In genomic region chr2:240906911-240907590, GRCh38 we compare ENCODE assay signal across 28 cellular contexts. TPM values are rescaled to one million over a fixed set of nuclear protein-coding genes. Genes with fewer than 3 reads are reported as not detected.
DNase-seq lines count a peak whose midpoint lies in the region; ATAC-seq and TF ChIP-seq lines count a peak whose summit lies in the region.
"Had no signal": no experiment of that assay in that cellular context is flagged by ENCODE, and none has a peak within 500 bp of the region (broad histone marks: within the 10 kb centered on the region; RNA-seq: fewer than 3 reads in every experiment).

No MANE protein-coding gene starts in this region.

- H3F3A ChIP-seq in SK-N-SH (replicated peaks; ENCODE audit: insufficient read depth), result no peaks in the 10 kb centered on the region

- no peak for TF ChIP-seq RAD21 in SK-N-SH (IDR thresholded peaks at IDR 0.05; ENCODE audit: low read length)

- H3K4ac ChIP-seq in trophoblast cell (ENCODE audit: low read depth, low read length), result no peak overlapping the region

- H3K4me2 ChIP-seq in SK-N-SH, result no peak overlapping the region
- peak overlapping the region in 8 of 11 experiments; percentile 5 to 100 (median 90); a peak in 11 of 22 replicates for H3K4me2 ChIP-seq in BLaER1 treated with 17β-estradiol and CSF1 and Interleukin-3, amounts not matched to agents 10 nM and 100 nM
- no peak overlapping the region for H3K4me2 ChIP-seq in trophoblast cell (ENCODE audit: low read length)
- H3K4me2 ChIP-seq: PC-9 had no signal

- no peak overlapping the region for H4K91ac ChIP-seq in trophoblast cell (ENCODE audit: low read depth, low read length)

- TF ChIP-seq EP300 in SK-N-SH (IDR thresholded peaks at IDR 0.05; ENCODE audit: borderline replicate concordance in 1 of 2, low read depth in 1 of 2, low read length in 1 of 2), result no peak

- no peak overlapping the region for H3K18ac ChIP-seq in trophoblast cell (ENCODE audit: low read length)

- no peak overlapping the region for H2AK5ac ChIP-seq in trophoblast cell (ENCODE audit: low read length)

- H3K9me2 ChIP-seq in SK-N-SH, result no peaks in the 10 kb centered on the region

- H4K20me1 ChIP-seq in SK-N-SH (ENCODE audit: insufficient read depth), result no peaks in the 10 kb centered on the region
- peaks cover 0 to 31% (median 13%) of the 10 kb centered on the region in 11 experiments; a peak in 12 of 22 replicates for H4K20me1 ChIP-seq in BLaER1 treated with 17β-estradiol and CSF1 and Interleukin-3, amounts not matched to agents 10 nM and 100 nM

- POLR2A ChIA-PET in SK-N-SH (lab: Yijun Ruan, JAX), result no interaction called here

- CTCF ChIA-PET in SK-N-SH (lab: Yijun Ruan, JAX), result no interaction called here

- H3K23ac ChIP-seq in trophoblast cell (ENCODE audit: low read length), result no peak overlapping the region

- H2BK5ac ChIP-seq in trophoblast cell (ENCODE audit: low read depth, low read length, poor library complexity), result no peak overlapping the region

- H3K27ac ChIP-seq in SK-N-SH (ENCODE audit: low read depth in 2 of 2, low read length in 1 of 2) (no peak overlapping the region), trophoblast cell (ENCODE audit: low read depth, low read length) (no peak overlapping the region)
- no peak overlapping the region for H3K27ac ChIP-seq in BLaER1 treated with 17β-estradiol and CSF1 and Interleukin-3, amounts not matched to agents 10 nM and 100 nM
- H3K27ac ChIP-seq: PC-9, RWPE1 had no signal

- H3K4me1 ChIP-seq in SK-N-SH (ENCODE audit: control insufficient read depth in 1 of 2, insufficient read depth in 2 of 2, low read depth in 1 of 2, low read length in 1 of 2) (peaks cover 0 to 61% of the 10 kb centered on the region in 2 experiments; a peak in 1 of 4 replicates), trophoblast cell (ENCODE audit: control insufficient read depth in 1 of 2, insufficient read depth in 2 of 2, low read length in 2 of 2) (peaks cover 3 to 4% of the 10 kb centered on the region in 2 experiments)
- peaks cover 14 to 64% (median 45%) of the 10 kb centered on the region in 10 experiments for H3K4me1 ChIP-seq in BLaER1 treated with 17β-estradiol and CSF1 and Interleukin-3, amounts not matched to agents 10 nM and 100 nM

- H2BK12ac ChIP-seq in trophoblast cell (ENCODE audit: low read length), result no peak overlapping the region

- no peaks in the 10 kb centered on the region for H3K79me1 ChIP-seq in trophoblast cell (ENCODE audit: low read length)

- TF ChIP-seq CTCF in SK-N-SH (IDR thresholded peaks at IDR 0.05), result no peak

- H2BK120ac ChIP-seq in trophoblast cell (ENCODE audit: insufficient read depth, low read length, poor library complexity), result no peak overlapping the region

- no peak overlapping the region for H3K9ac ChIP-seq in SK-N-SH
- no peak overlapping the region for H3K9ac ChIP-seq in BLaER1 treated with 17β-estradiol and CSF1 and Interleukin-3, amounts not matched to agents 10 nM and 100 nM
- peak overlapping the region; percentile 18 for H3K9ac ChIP-seq in trophoblast cell (ENCODE audit: low read length)

- no peak overlapping the region for H3K4me3 ChIP-seq in SK-N-SH (ENCODE audit: low read depth in 2 of 2, low read length in 1 of 2)
- H3K4me3 ChIP-seq in BLaER1 treated with 17β-estradiol and CSF1 and Interleukin-3, amounts not matched to agents 10 nM and 100 nM, result no peak overlapping the region
- no peak overlapping the region for H3K4me3 ChIP-seq in trophoblast cell (ENCODE audit: low read depth, low read length)
- H3K4me3 ChIP-seq: PC-9 had no signal

- peaks cover 5% of the 10 kb centered on the region; the same call in 1 of the 2 replicates for H3K27me3 ChIP-seq in SK-N-SH (ENCODE audit: insufficient read depth)
- peaks cover 0 to 5% (median 0%) of the 10 kb centered on the region in 11 experiments; a peak in 1 of 22 replicates for H3K27me3 ChIP-seq in BLaER1 treated with 17β-estradiol and CSF1 and Interleukin-3, amounts not matched to agents 10 nM and 100 nM
- H3K27me3 ChIP-seq in trophoblast cell (ENCODE audit: insufficient read depth, low read length), result peaks cover 4% of the 10 kb centered on the region

- H3K9me3 ChIP-seq in SK-N-SH (no peaks in the 10 kb centered on the region), trophoblast cell (ENCODE audit: insufficient read depth, low read depth, low read length) (peaks cover 3% of the 10 kb centered on the region)
- H3K9me3 ChIP-seq in BLaER1 treated with 17β-estradiol and CSF1 and Interleukin-3, amounts not matched to agents 10 nM and 100 nM (replicated peaks in 1 of 11), result no peaks in the 10 kb centered on the region

- no peak for DNase-seq in SK-N-SH
- peak; percentile 20 for DNase-seq in RPMI7951 (ENCODE audit: low read depth)
- DNase-seq in trophoblast cell, result no peak
- no peak for DNase-seq in glomerular visceral epithelial cell (ENCODE audit: extremely low spot score)
- DNase-seq in H4 (ENCODE audit: low spot score), result no peak
- DNase-seq: 8988T; ACHN; CD4-positive, alpha-beta memory T cell; COR-L47; DND-41; KBM-7; NCI-H1105 treated with DMSO at 0.1 percent for 48 hours; NCI-H146; NCI-H1930; NCI-H2107; NCI-H524 treated with DMSO at 0.1 percent for 48 hours; NCI-H82; NK-92 treated with Interleukin-12 subunit alpha and Interleukin-12 subunit beta, amount 100 ng/mL, for 24 hours; PC-9; SHP77 treated with DMSO at 0.1 percent for 48 hours; SW 1271 had no signal

- H3K79me2 ChIP-seq in SK-N-SH (ENCODE audit: insufficient read depth), result no peaks in the 10 kb centered on the region
- H3K79me2 ChIP-seq in trophoblast cell (ENCODE audit: control insufficient read depth, insufficient read depth, low read length, poor library complexity), result no peaks in the 10 kb centered on the region

- no peak overlapping the region for H4K8ac ChIP-seq in trophoblast cell (ENCODE audit: low read depth, low read length)

- no peak overlapping the region for H2AFZ ChIP-seq in SK-N-SH (ENCODE audit: low read depth)
- no peak overlapping the region for H2AFZ ChIP-seq in trophoblast cell (ENCODE audit: insufficient read depth, low read length, poor library complexity)
- H2AFZ ChIP-seq: PC-9 had no signal

- no peak overlapping the region for H4K12ac ChIP-seq in trophoblast cell (ENCODE audit: low read depth, low read length)

- WGBS in SK-N-SH (ENCODE audit: low lambda C conversion rate), result 42% methylated on average over 10 of the region's 22 CpGs
- WGBS in trophoblast cell (ENCODE audit: extremely low coverage, insufficient coverage, insufficient read length), result no CpG with 5 or more reads among the region's 22 CpGs

- H3K36me3 ChIP-seq in SK-N-SH (replicated peaks in 1 of 2; ENCODE audit: control insufficient read depth in 1 of 2, insufficient read depth in 2 of 2, low read length in 1 of 2) (no peaks in the 10 kb centered on the region), trophoblast cell (ENCODE audit: control insufficient read depth in 1 of 2, insufficient read depth in 2 of 2, low read length in 2 of 2) (no peaks in the 10 kb centered on the region)
- H3K36me3 ChIP-seq in BLaER1 treated with 17β-estradiol and CSF1 and Interleukin-3, amounts not matched to agents 10 nM and 100 nM, result no peaks in the 10 kb centered on the region

- ATAC-seq in SK-N-SH treated with all-trans-retinoic acid at 6 μM for 48 hours (peak; percentile 35), HG03378 (IDR thresholded peaks at IDR 0.05; ENCODE audit: unreplicated experiment) (no peak)

- H3K14ac ChIP-seq in trophoblast cell (ENCODE audit: low read length), result no peak overlapping the region

TF ChIP-seq in SK-N-SH treated with all-trans-retinoic acid at 6 μM for 48 hours, 23 proteins besides CTCF, POLR2A, EP300 and RAD21 (continues in another document):
- TF ChIP-seq BACH2 (CRISPR knock-in tag; IDR thresholded peaks at IDR 0.05; ENCODE audit: borderline replicate concordance) (no peak), TOX (CRISPR knock-in tag; IDR thresholded peaks at IDR 0.05; ENCODE audit: borderline replicate concordance) (no peak)

TF ChIP-seq in SK-N-SH, 30 proteins besides CTCF, POLR2A, EP300 and RAD21 (continues in another document):
- TF ChIP-seq RXRA (IDR thresholded peaks at IDR 0.05; ENCODE audit: borderline replicate concordance, low read depth), result no peak
- no peak for TF ChIP-seq JUND (IDR thresholded peaks at IDR 0.05)
- TF ChIP-seq MEF2A (IDR thresholded peaks at IDR 0.05; ENCODE audit: borderline replicate concordance, low read depth), result no peak
- no peak for TF ChIP-seq POLR2AphosphoS5 (IDR thresholded peaks at IDR 0.05; ENCODE audit: low read depth, low read length)
- no peak for TF ChIP-seq PBX3 (IDR thresholded peaks at IDR 0.05)
- no peak for TF ChIP-seq NFIC (IDR thresholded peaks at IDR 0.05; ENCODE audit: borderline replicate concordance)
- no peak for TF ChIP-seq TEAD4 (IDR thresholded peaks at IDR 0.05; ENCODE audit: borderline replicate concordance, insufficient read depth)
- no peak for TF ChIP-seq FOSL2 (IDR thresholded peaks at IDR 0.05; ENCODE audit: borderline replicate concordance, low read depth)
- TF ChIP-seq SMC3 (IDR thresholded peaks at IDR 0.05; ENCODE audit: low read depth, low read length), result no peak

RNA-seq across cellular contexts. Expression of gene CROCC2, which starts 0.9 kb away (rescaled TPM):
- polyA plus RNA-seq in SK-N-SH (2012; rRNA removed), result not detected in 2 replicates
- not detected in 2 replicates for polyA plus RNA-seq in SK-N-SH (2012; cell fraction: cytosol; rRNA removed)
- polyA plus RNA-seq in SK-N-SH (2012; cell fraction: nucleus; rRNA removed), result 0.01 and 0.06 TPM in 2 replicates
- 0.12 TPM in 1 of 2 replicates, not detected in the other for total RNA-seq in RPMI7951 (2014; rRNA removed; shearing (Covaris generic))
- not detected in 2 replicates for polyA plus RNA-seq in trophoblast cell (2013)
- total RNA-seq in H4 (2014; rRNA removed; shearing (Covaris generic)), result not detected in 2 replicates
- total RNA-seq: CD4-positive, alpha-beta memory T cell; HT1080; MCF 10A; PC-9 had no signal
- polyA plus RNA-seq: CD4-positive, alpha-beta memory T cell had no signal

RNA-seq across cellular contexts. Expression of gene MAB21L4, which starts 11.1 kb away (rescaled TPM):
- not detected in 2 replicates for polyA plus RNA-seq in SK-N-SH (2012; rRNA removed)
- polyA plus RNA-seq in SK-N-SH (2012; cell fraction: cytosol; rRNA removed), result not detected in 2 replicates
- not detected in 2 replicates for polyA plus RNA-seq in SK-N-SH (2012; cell fraction: nucleus; rRNA removed)
- not detected in 2 replicates for total RNA-seq in RPMI7951 (2014; rRNA removed; shearing (Covaris generic))
- 0.04 and 0.08 TPM in 2 replicates for polyA plus RNA-seq in trophoblast cell (2013)
- total RNA-seq in H4 (2014; rRNA removed; shearing (Covaris generic)), result not detected in 2 replicates
- total RNA-seq: CD4-positive, alpha-beta memory T cell; HT1080; LHCN-M2; MCF 10A had no signal
- polyA plus RNA-seq: CD4-positive, alpha-beta memory T cell had no signal

RNA-seq across cellular contexts. Expression of gene AGXT, which starts 38.4 kb away (rescaled TPM):
- polyA plus RNA-seq in SK-N-SH (2012; rRNA removed), result not detected in 2 replicates
- not detected in 2 replicates for polyA plus RNA-seq in SK-N-SH (2012; cell fraction: cytosol; rRNA removed)
- polyA plus RNA-seq in SK-N-SH (2012; cell fraction: nucleus; rRNA removed), result not detected in 2 replicates
- total RNA-seq in RPMI7951 (2014; rRNA removed; shearing (Covaris generic)), result 0.10 and 0.24 TPM in 2 replicates
- polyA plus RNA-seq in trophoblast cell (2013), result not detected in 2 replicates
- total RNA-seq in H4 (2014; rRNA removed; shearing (Covaris generic)), result not detected in 2 replicates
- total RNA-seq: CD4-positive, alpha-beta memory T cell; HT1080; LHCN-M2; MCF 10A; PC-9 had no signal
- polyA plus RNA-seq: CD4-positive, alpha-beta memory T cell had no signal

Comparison
In these comparisons a context has a peak if more than half of its experiments do, and no peak if none do; other contexts are left out.
1. H3K4me2 ChIP-seq: peak in BLaER1 treated with 17β-estradiol and CSF1 and Interleukin-3, amounts not matched to agents 10 nM and 100 nM (8 of 11); none in SK-N-SH (single experiment) and trophoblast cell (single experiment).